ENCODE assay signal across 8 cellular contexts in genomic region chr3:43288366-43288765, GRCh38. TPM values are rescaled to one million over a fixed set of nuclear protein-coding genes. Genes with fewer than 3 reads are reported as not detected.
DNase-seq lines count a peak whose midpoint lies in the region; ATAC-seq and FAIRE-seq lines count a peak whose summit lies in the region.

No MANE protein-coding gene starts in this region.

- peaks cover 3% of the 10 kb centered on the region for H3K36me3 ChIP-seq in thymus (ENCODE audit: control insufficient read depth, insufficient read depth)

- H3K27me3 ChIP-seq in thymus (ENCODE audit: control insufficient read depth, insufficient read depth): no peaks in the 10 kb centered on the region

- no peak for DNase-seq in activated T-cell treated with anti-CD3 and anti-CD28 coated beads, Interleukin-2, amount 50 U/mL, for 72 hours
- DNase-seq in activated T-cell treated with anti-CD3 and anti-CD28 coated beads, Interleukin-2, amount 50 U/mL, for 1 hour: no peak
- DNase-seq in activated naive CD8-positive, alpha-beta T cell treated with anti-CD3 and anti-CD28 coated beads for 36 hours: no peak
- DNase-seq in kidney glomerular epithelial cell (lab: John Stamatoyannopoulos, UW) (peak; percentile 19), urothelium cell line (ENCODE audit: low spot score) (no peak), NCI-H2081 (lab: John Stamatoyannopoulos, UW) (no peak)

- H3K4me3 Mint-ChIP-seq in activated T-cell treated with anti-CD3 and anti-CD28 coated beads, Interleukin-2, amount 50 U/mL, for 72 hours: peak overlapping the region; percentile 82 to 90
- H3K4me3 Mint-ChIP-seq in IgD-negative memory B cell: peak overlapping the region; percentile 85 to 96 (median 94)
- H3K4me3 Mint-ChIP-seq in activated naive CD8-positive, alpha-beta T cell treated with anti-CD3 and anti-CD28 coated beads for 36 hours: peak overlapping the region; percentile 88

- peaks cover 2 to 4% of the 10 kb centered on the region in 2 donors for H3K36me3 Mint-ChIP-seq in activated T-cell treated with anti-CD3 and anti-CD28 coated beads, Interleukin-2, amount 50 U/mL, for 72 hours (ENCODE audit: insufficient read depth in 2 of 2)
- peaks cover 12% of the 10 kb centered on the region for H3K36me3 Mint-ChIP-seq in IgD-negative memory B cell
- peaks cover 20% of the 10 kb centered on the region for H3K36me3 Mint-ChIP-seq in activated naive CD8-positive, alpha-beta T cell treated with anti-CD3 and anti-CD28 coated beads for 36 hours

- H3K9me3 Mint-ChIP-seq in activated T-cell treated with anti-CD3 and anti-CD28 coated beads, Interleukin-2, amount 50 U/mL, for 72 hours: no peaks in the 10 kb centered on the region
- H3K9me3 Mint-ChIP-seq in IgD-negative memory B cell: no peaks in the 10 kb centered on the region
- H3K9me3 Mint-ChIP-seq in activated naive CD8-positive, alpha-beta T cell treated with anti-CD3 and anti-CD28 coated beads for 36 hours: no peaks in the 10 kb centered on the region

- no peak overlapping the region for H3K27ac ChIP-seq in thymus (ENCODE audit: low read depth)

- H3K27me3 Mint-ChIP-seq in activated T-cell treated with anti-CD3 and anti-CD28 coated beads, Interleukin-2, amount 50 U/mL, for 72 hours (ENCODE audit: low read depth): no peaks in the 10 kb centered on the region
- H3K27me3 Mint-ChIP-seq in IgD-negative memory B cell: no peaks in the 10 kb centered on the region
- no peaks in the 10 kb centered on the region for H3K27me3 Mint-ChIP-seq in activated naive CD8-positive, alpha-beta T cell treated with anti-CD3 and anti-CD28 coated beads for 36 hours

- H3K4me1 Mint-ChIP-seq in activated T-cell treated with anti-CD3 and anti-CD28 coated beads, Interleukin-2, amount 50 U/mL, for 72 hours (ENCODE audit: low read depth): peaks cover 66% of the 10 kb centered on the region
- peaks cover 48 to 58% (median 56%) of the 10 kb centered on the region in 3 donors for H3K4me1 Mint-ChIP-seq in IgD-negative memory B cell
- peaks cover 56% of the 10 kb centered on the region for H3K4me1 Mint-ChIP-seq in activated naive CD8-positive, alpha-beta T cell treated with anti-CD3 and anti-CD28 coated beads for 36 hours

- peaks cover 27% of the 10 kb centered on the region for H3K4me1 ChIP-seq in thymus (ENCODE audit: control insufficient read depth, insufficient read depth, low read length)

- no peaks in the 10 kb centered on the region for H3K9me3 ChIP-seq in thymus (ENCODE audit: control insufficient read depth)

- H3K4me3 ChIP-seq in thymus (ENCODE audit: low read length): peak overlapping the region; percentile 99

- FAIRE-seq in urothelium cell line (lab: Jason Lieb, UNC): no peak

- ATAC-seq in activated T-cell treated with anti-CD3 and anti-CD28 coated beads, Interleukin-2, amount 50 U/mL, for 72 hours (replicated peaks in 1 of 2): no peak

- 2% methylated on average over 2 of the region's 2 CpGs for WGBS in thymus

- H3K27ac Mint-ChIP-seq in activated T-cell treated with anti-CD3 and anti-CD28 coated beads, Interleukin-2, amount 50 U/mL, for 72 hours: peak overlapping the region; percentile 96
- peak overlapping the region; percentile 83 to 96 (median 93) for H3K27ac Mint-ChIP-seq in IgD-negative memory B cell
- peak overlapping the region; percentile 90 for H3K27ac Mint-ChIP-seq in activated naive CD8-positive, alpha-beta T cell treated with anti-CD3 and anti-CD28 coated beads for 36 hours

RNA-seq across cellular contexts. Expression of gene SNRK, which starts 2.0 kb away (rescaled TPM):
- total RNA-seq in activated T-cell treated with anti-CD3 and anti-CD28 coated beads, Interleukin-2, amount 50 U/mL, for 72 hours: 10 to 100 TPM; 32.9 to 37.8 TPM
- polyA plus RNA-seq in IgD-negative memory B cell (24.8 TPM), thymus (33.6 TPM)
- total RNA-seq in activated naive CD8-positive, alpha-beta T cell treated with anti-CD3 and anti-CD28 coated beads for 36 hours: 10 to 100 TPM; 26.8 to 29.3 TPM
